35 cellular contexts compared by ENCODE assay signal in the genomic region with DNA sequence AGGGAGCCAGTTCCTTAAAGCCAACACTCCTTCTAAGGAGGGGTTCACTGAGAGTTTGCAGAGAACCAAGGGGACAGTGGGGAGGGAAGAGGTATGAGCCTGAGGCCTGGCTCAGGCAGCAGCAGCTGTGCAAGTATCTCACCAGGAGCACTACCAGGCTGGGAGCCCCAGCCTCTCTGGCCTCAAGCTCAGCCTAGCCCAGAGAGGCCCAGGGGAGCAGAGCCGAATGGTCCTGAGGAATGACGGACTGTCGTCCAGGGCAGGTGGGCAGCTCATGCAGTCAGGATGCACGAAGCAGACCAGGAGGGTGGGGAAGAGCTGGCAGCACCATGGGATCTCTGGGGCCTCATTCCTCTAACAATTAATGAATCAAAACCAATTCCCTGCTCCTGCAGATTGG.
"Had no signal": no experiment of that assay in that cellular context is flagged by ENCODE, and none has a peak within 500 bp of the region (broad histone marks: within the 10 kb centered on the region; RNA-seq: fewer than 3 reads in every experiment).

No MANE protein-coding gene starts in this region.

- H3K4me3 Mint-ChIP-seq: activated B cell treated with CpG ODN at 0.5 μM for 24 hours; activated CD4-positive, alpha-beta memory T cell treated with anti-CD3 and anti-CD28 coated beads for 36 hours; activated CD4-positive, alpha-beta T cell treated with anti-CD3 and anti-CD28 coated beads, Interleukin-2, amount 10 ng/mL, durations not matched to agents 24 days and 14 days; activated CD8-positive, alpha-beta T cell treated with anti-CD3 and anti-CD28 coated beads for 36 hours; activated naive CD4-positive, alpha-beta T cell treated with anti-CD3 and anti-CD28 coated beads, Interleukin-2, amount 10 ng/mL, durations not matched to agents 7 days and 5 days; activated naive CD4-positive, alpha-beta T cell treated with anti-CD3 and anti-CD28 coated beads, Interleukin-2, amount 50 U/mL, for 24 hours; activated naive CD8-positive, alpha-beta T cell; activated T-cell treated with anti-CD3 and anti-CD28 coated beads, Interleukin-2, amount 50 U/mL, for 4 hours; activated T-cell treated with anti-CD3 and anti-CD28 coated beads, Interleukin-2, amount 50 U/mL, for 72 hours; activated T-helper 1 cell treated with anti-CD3 and anti-CD28 coated beads, Interleukin-12 subunit alpha, Interleukin-12 subunit beta, Interleukin-2, Interleukin-4 antibody, amounts not matched to agents 30 ng/mL and 10 ng/mL and 1 ng/mL, durations not matched to agents 14 hours and 24 hours and 36 hours; activated T-helper 17 cell treated with anti-CD3 and anti-CD28 coated beads, Interleukin-2, amount 50 U/mL, for 72 hours; T-helper 1 cell treated with Interleukin-12 subunit alpha and Interleukin-12 subunit beta and Interleukin-4 antibody, amounts not matched to agents 30 μg/mL and 1 μg/mL, for 36 hours; T-helper 2 cell treated with Interferon-gamma antibody and Interleukin-4, amounts not matched to agents 5 μg/mL and 100 μg/mL, for 36 hours had no signal

- H3K4me1 Mint-ChIP-seq: activated B cell treated with CpG ODN at 0.5 μM for 24 hours; activated CD4-positive, alpha-beta T cell treated with anti-CD3 and anti-CD28 coated beads, Interleukin-2, amount 10 ng/mL, durations not matched to agents 24 days and 14 days; activated naive CD4-positive, alpha-beta T cell treated with anti-CD3 and anti-CD28 coated beads, Interleukin-2, amount 10 ng/mL, durations not matched to agents 7 days and 5 days; activated naive CD4-positive, alpha-beta T cell treated with anti-CD3 and anti-CD28 coated beads, Interleukin-2, amount 50 U/mL, for 24 hours; activated T-helper 17 cell treated with anti-CD3 and anti-CD28 coated beads, Interleukin-2, amount 50 U/mL, for 72 hours had no signal

- DNase-seq: activated B cell treated with CpG ODN at 0.5 μM for 24 hours; activated CD4-positive, alpha-beta memory T cell treated with anti-CD3 and anti-CD28 coated beads for 36 hours; activated CD4-positive, alpha-beta T cell treated with anti-CD3 and anti-CD28 coated beads for 4 hours; activated CD4-positive, alpha-beta T cell treated with anti-CD3 and anti-CD28 coated beads, Interleukin-2, amount 10 ng/mL, durations not matched to agents 24 days and 14 days; activated CD4-positive, alpha-beta T cell treated with anti-CD3 and anti-CD28 coated beads, Interleukin-2, amount 50 U/mL, for 1 hour; activated CD4-positive, alpha-beta T cell treated with anti-CD3 and anti-CD28 coated beads, Interleukin-2, amount 50 U/mL, for 4 hours; activated CD4-positive, CD25-positive, alpha-beta regulatory T cell treated with anti-CD3 and anti-CD28 coated beads, Interleukin-2, amount 50 U/mL, for 72 hours; activated CD8-positive, alpha-beta memory T cell treated with anti-CD3 and anti-CD28 coated beads, Interleukin-2, amount 50 U/mL, for 4 hours; activated CD8-positive, alpha-beta T cell treated with anti-CD3 and anti-CD28 coated beads for 36 hours; activated gamma-delta T cell; activated naive CD4-positive, alpha-beta T cell treated with anti-CD3 and anti-CD28 coated beads, Interleukin-2, amount 10 ng/mL, durations not matched to agents 7 days and 5 days; activated naive CD4-positive, alpha-beta T cell treated with Interleukin-2 at 50 U/mL for 16 hours; activated T-cell treated with anti-CD3 and anti-CD28 coated beads for 4 hours; activated T-cell treated with anti-CD3 and anti-CD28 coated beads, Interleukin-2, amount 50 U/mL, for 1 hour; activated T-cell treated with anti-CD3 and anti-CD28 coated beads, Interleukin-2, amount 50 U/mL, for 4 hours; activated T-cell treated with anti-CD3 and anti-CD28 coated beads, Interleukin-2, amount 50 U/mL, for 72 hours; adrenal gland; amniotic stem cell; body of pancreas; brain microvascular endothelial cell; central memory CD4-positive, alpha-beta T cell; SW 1271; T-helper 1 cell; T-helper 2 cell; T-helper 9 cell had no signal

- H3K4me1 ChIP-seq: adrenal gland, body of pancreas, breast epithelium had no signal

- H3K27me3 ChIP-seq: adrenal gland, body of pancreas, brain microvascular endothelial cell, breast epithelium had no signal

- H3K27ac ChIP-seq: adrenal gland, body of pancreas, brain microvascular endothelial cell, breast epithelium, VCaP had no signal

- H3K27me3 Mint-ChIP-seq: activated CD4-positive, alpha-beta memory T cell treated with anti-CD3 and anti-CD28 coated beads for 36 hours; activated CD4-positive, alpha-beta T cell treated with anti-CD3 and anti-CD28 coated beads, Interleukin-2, amount 10 ng/mL, durations not matched to agents 24 days and 14 days; activated CD8-positive, alpha-beta T cell treated with anti-CD3 and anti-CD28 coated beads for 36 hours had no signal

- H3K36me3 ChIP-seq: adrenal gland, brain microvascular endothelial cell, breast epithelium had no signal

- FAIRE-seq: astrocyte, TTC549 had no signal

- H3K9me3 ChIP-seq: adrenal gland, body of pancreas, breast epithelium had no signal

- H3K36me3 Mint-ChIP-seq: activated CD4-positive, alpha-beta memory T cell treated with anti-CD3 and anti-CD28 coated beads for 36 hours; activated naive CD4-positive, alpha-beta T cell treated with anti-CD3 and anti-CD28 coated beads, Interleukin-2, amount 10 ng/mL, durations not matched to agents 7 days and 5 days; activated naive CD4-positive, alpha-beta T cell treated with anti-CD3 and anti-CD28 coated beads, Interleukin-2, amount 50 U/mL, for 24 hours; activated naive CD8-positive, alpha-beta T cell had no signal

- H3K27ac Mint-ChIP-seq: activated B cell treated with CpG ODN at 0.5 μM for 24 hours; activated CD4-positive, alpha-beta memory T cell treated with anti-CD3 and anti-CD28 coated beads for 36 hours; activated CD4-positive, alpha-beta T cell treated with anti-CD3 and anti-CD28 coated beads, Interleukin-2, amount 10 ng/mL, durations not matched to agents 24 days and 14 days; activated CD8-positive, alpha-beta T cell treated with anti-CD3 and anti-CD28 coated beads for 36 hours; activated naive CD4-positive, alpha-beta T cell treated with anti-CD3 and anti-CD28 coated beads, Interleukin-2, amount 10 ng/mL, durations not matched to agents 7 days and 5 days; activated naive CD4-positive, alpha-beta T cell treated with anti-CD3 and anti-CD28 coated beads, Interleukin-2, amount 50 U/mL, for 24 hours; activated naive CD8-positive, alpha-beta T cell; activated T-cell treated with anti-CD3 and anti-CD28 coated beads, Interleukin-2, amount 50 U/mL, for 72 hours; activated T-helper 1 cell treated with anti-CD3 and anti-CD28 coated beads, Interleukin-12 subunit alpha, Interleukin-12 subunit beta, Interleukin-2, Interleukin-4 antibody, amounts not matched to agents 30 ng/mL and 10 ng/mL and 1 ng/mL, durations not matched to agents 14 hours and 24 hours and 36 hours; activated T-helper 17 cell treated with anti-CD3 and anti-CD28 coated beads, Interleukin-2, amount 50 U/mL, for 72 hours; T-helper 1 cell treated with Interleukin-12 subunit alpha and Interleukin-12 subunit beta and Interleukin-4 antibody, amounts not matched to agents 30 μg/mL and 1 μg/mL, for 36 hours; T-helper 2 cell treated with Interferon-gamma antibody and Interleukin-4, amounts not matched to agents 5 μg/mL and 100 μg/mL, for 36 hours had no signal

- H3K9me3 Mint-ChIP-seq: activated B cell treated with CpG ODN at 0.5 μM for 24 hours; activated CD4-positive, alpha-beta memory T cell treated with anti-CD3 and anti-CD28 coated beads for 36 hours; activated CD4-positive, alpha-beta T cell treated with anti-CD3 and anti-CD28 coated beads, Interleukin-2, amount 10 ng/mL, durations not matched to agents 24 days and 14 days; activated CD8-positive, alpha-beta T cell treated with anti-CD3 and anti-CD28 coated beads for 36 hours; activated naive CD4-positive, alpha-beta T cell treated with anti-CD3 and anti-CD28 coated beads, Interleukin-2, amount 10 ng/mL, durations not matched to agents 7 days and 5 days; activated naive CD4-positive, alpha-beta T cell treated with anti-CD3 and anti-CD28 coated beads, Interleukin-2, amount 50 U/mL, for 24 hours; activated T-cell treated with anti-CD3 and anti-CD28 coated beads, Interleukin-2, amount 50 U/mL, for 4 hours; activated T-cell treated with anti-CD3 and anti-CD28 coated beads, Interleukin-2, amount 50 U/mL, for 72 hours; activated T-helper 1 cell treated with anti-CD3 and anti-CD28 coated beads, Interleukin-12 subunit alpha, Interleukin-12 subunit beta, Interleukin-2, Interleukin-4 antibody, amounts not matched to agents 30 ng/mL and 10 ng/mL and 1 ng/mL, durations not matched to agents 14 hours and 24 hours and 36 hours; activated T-helper 17 cell treated with anti-CD3 and anti-CD28 coated beads, Interleukin-2, amount 50 U/mL, for 72 hours; T-helper 1 cell treated with Interleukin-12 subunit alpha and Interleukin-12 subunit beta and Interleukin-4 antibody, amounts not matched to agents 30 μg/mL and 1 μg/mL, for 36 hours; T-helper 2 cell treated with Interferon-gamma antibody and Interleukin-4, amounts not matched to agents 5 μg/mL and 100 μg/mL, for 36 hours had no signal

- ATAC-seq: activated CD8-positive, alpha-beta T cell treated with anti-CD3 and anti-CD28 coated beads for 36 hours; activated T-cell treated with anti-CD3 and anti-CD28 coated beads, Interleukin-2, amount 50 U/mL, for 4 hours; activated T-cell treated with anti-CD3 and anti-CD28 coated beads, Interleukin-2, amount 50 U/mL, for 72 hours; activated T-helper 17 cell treated with anti-CD3 and anti-CD28 coated beads, Interleukin-2, amount 50 U/mL, for 72 hours; body of pancreas had no signal

- H3K4me3 ChIP-seq: adrenal gland, body of pancreas, breast epithelium had no signal
